Comparison of ENCODE assay signal across 8 cellular contexts in the genomic region with DNA sequence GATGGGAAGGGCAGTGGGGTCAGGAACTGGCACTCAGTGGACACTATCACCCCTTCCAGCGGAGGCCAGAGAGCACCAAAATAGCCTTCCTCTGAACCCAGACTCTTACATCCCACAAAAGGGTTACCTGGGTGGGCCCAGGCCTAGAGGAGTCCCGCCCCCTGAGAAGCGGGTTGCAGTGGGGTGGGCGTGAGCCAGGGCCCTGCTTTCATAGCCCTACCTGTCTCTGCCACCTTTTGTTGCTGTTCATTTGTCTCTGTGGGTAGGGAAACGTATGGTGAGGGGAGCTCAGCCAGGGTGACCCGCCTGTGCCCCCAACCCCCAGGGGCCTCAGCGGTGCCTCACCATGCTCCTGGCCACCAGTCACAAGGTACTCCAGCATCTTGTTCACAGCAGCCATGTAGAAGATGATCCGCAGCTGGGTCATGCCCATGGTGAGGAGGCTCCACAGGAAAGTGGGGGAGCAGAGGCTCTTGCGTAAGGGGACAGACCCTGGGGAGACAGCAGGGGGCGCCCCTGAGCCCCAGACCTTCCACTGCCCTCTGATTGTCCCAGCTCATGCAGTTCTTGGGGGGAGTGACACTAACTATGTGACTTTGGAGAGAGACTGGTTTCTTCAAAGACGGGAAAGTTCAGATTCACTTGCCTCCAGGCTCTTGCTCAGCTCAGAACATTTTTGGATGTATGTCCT. TPM values are rescaled to one million over a fixed set of nuclear protein-coding genes. Genes with fewer than 3 reads are reported as not detected.
A peak's percentile ranks its signal among the peaks of the same experiment; 100 is the strongest.
DNase-seq lines count a peak whose midpoint lies in the region; ATAC-seq and TF ChIP-seq lines count a peak whose summit lies in the region.

No MANE protein-coding gene starts in this region.

- H3K27me3 ChIP-seq in spleen (replicated peaks in 1 of 7), result no peaks in the 10 kb centered on the region

- H3K27ac ChIP-seq in spleen, result no peak overlapping the region

- no peak overlapping the region for H3K4me3 Mint-ChIP-seq in activated CD8-positive, alpha-beta T cell treated with anti-CD3 and anti-CD28 coated beads for 36 hours

- H3K9me3 ChIP-seq in spleen, result no peaks in the 10 kb centered on the region

- 82 to 90% (median 84%) methylated on average over 7 to 11 of the region's 11 CpGs for WGBS in spleen, 5 donors

- CTCF ChIA-PET in activated CD8-positive, alpha-beta T cell treated with anti-CD3 and anti-CD28 coated beads for 36 hours (lab: Charles Lee), result interaction anchor here (0.7 to 13.2 kb wide), 19 partner anchors 11 to 309 kb away, joined by 3 to 425 read pairs (median 13); partner anchors contain the start of genes RTN4RL2, SLC43A1, SLC43A3 and TIMM10

- H3K36me3 Mint-ChIP-seq in activated CD8-positive, alpha-beta T cell treated with anti-CD3 and anti-CD28 coated beads for 36 hours (ENCODE audit: low read depth), result peaks cover 69% of the 10 kb centered on the region

- H3K4me1 Mint-ChIP-seq in activated CD8-positive, alpha-beta T cell treated with anti-CD3 and anti-CD28 coated beads for 36 hours (ENCODE audit: low read depth), result peaks cover 13% of the 10 kb centered on the region

- H3K4me1 ChIP-seq in spleen, result peaks cover 0 to 16% (median 3%) of the 10 kb centered on the region in 6 donors

- POLR2A ChIA-PET in activated CD8-positive, alpha-beta T cell treated with anti-CD3 and anti-CD28 coated beads for 36 hours (lab: Charles Lee), result interaction anchor here (0.9 to 2.2 kb wide), 4 partner anchors 14 to 35 kb away, joined by 3 to 15 read pairs (median 4); partner anchors contain the start of gene SLC43A1

- no peaks in the 10 kb centered on the region for H3K27me3 Mint-ChIP-seq in activated CD8-positive, alpha-beta T cell treated with anti-CD3 and anti-CD28 coated beads for 36 hours

- H3K9me3 Mint-ChIP-seq in activated CD8-positive, alpha-beta T cell treated with anti-CD3 and anti-CD28 coated beads for 36 hours, result no peaks in the 10 kb centered on the region

- no peak for TF ChIP-seq POLR2A in spleen (IDR thresholded peaks at IDR 0.05)

- DNase-seq in GM03348 (ENCODE audit: low spot score), result peak; percentile 41
- peak; percentile 51 to 57 for DNase-seq in Kasumi-1 (lab: John Stamatoyannopoulos, UW)
- DNase-seq in activated CD8-positive, alpha-beta T cell treated with anti-CD3 and anti-CD28 coated beads for 36 hours, result peak; percentile 78
- peak; percentile 36 for DNase-seq in fibroblast of mammary gland (ENCODE audit: low read depth)
- DNase-seq in spleen, result peak; percentile 78
- no peak for DNase-seq in midbrain (lab: John Stamatoyannopoulos, UW)

- peak; percentile 85 for TF ChIP-seq CTCF in activated CD8-positive, alpha-beta T cell treated with anti-CD3 and anti-CD28 coated beads for 36 hours (IDR thresholded peaks at IDR 0.05)
- TF ChIP-seq CTCF in fibroblast of mammary gland (conservative IDR thresholded peaks at IDR 0.05; ENCODE audit: control insufficient read depth, insufficient read depth, low read depth, low read length) (peak; percentile 66), spleen (IDR thresholded peaks at IDR 0.05 in 8 of 11, conservative IDR thresholded peaks at IDR 0.05 in 3 of 11) (peak; percentile 7 to 71 (median 53))

- H3K27ac Mint-ChIP-seq in activated CD8-positive, alpha-beta T cell treated with anti-CD3 and anti-CD28 coated beads for 36 hours, result no peak overlapping the region

- H3K4me3 ChIP-seq in fibroblast of mammary gland (ENCODE audit: control insufficient read depth, low read depth, low read length), result no peak overlapping the region
- no peak overlapping the region for H3K4me3 ChIP-seq in spleen

- H3K36me3 ChIP-seq in spleen, result peaks cover 0 to 76% (median 10%) of the 10 kb centered on the region in 6 donors

- intact Hi-C loops in activated CD8-positive, alpha-beta T cell treated with anti-CD3 and anti-CD28 coated beads for 36 hours (cut with micrococcal nuclease), result loop anchor here (2.0 kb wide), 1 partner anchor 35 kb away; no protein-coding TSS in a partner anchor
- intact Hi-C loops in spleen (cut with DNase I; ENCODE audit: low total_unique reads), result loop anchor here (5.0 kb wide), 1 partner anchor 36 kb away; no protein-coding TSS in a partner anchor

- ATAC-seq in activated CD8-positive, alpha-beta T cell treated with anti-CD3 and anti-CD28 coated beads for 36 hours, result peak; percentile 78
- no peak for ATAC-seq in HG02763 (IDR thresholded peaks at IDR 0.05; ENCODE audit: unreplicated experiment)
- ATAC-seq in HG03565 (IDR thresholded peaks at IDR 0.05; ENCODE audit: unreplicated experiment), result no peak

RNA-seq across cellular contexts. Expression of gene SLC43A1, which starts 24.0 kb away (rescaled TPM):
- total RNA-seq in activated CD8-positive, alpha-beta T cell treated with anti-CD3 and anti-CD28 coated beads for 36 hours, result 10 to 100 TPM; 32.1 to 34.0 TPM
- total RNA-seq in spleen, result 10 to 100 TPM in 5 of 7 donors, 1 to 10 TPM in 2; 7.0 to 16.1 (median 13.0) TPM
- polyA plus RNA-seq in spleen, result 1 to 10 TPM; 6.2 to 8.4 (median 6.4) TPM

RNA-seq across cellular contexts. Expression of gene RTN4RL2, which starts 31.2 kb away (rescaled TPM):
- under 1 TPM; 0.23 to 0.27 TPM for total RNA-seq in activated CD8-positive, alpha-beta T cell treated with anti-CD3 and anti-CD28 coated beads for 36 hours
- 1 to 10 TPM in 1 of 7 donors, under 1 TPM in 6; 0.37 to 2.0 (median 0.49) TPM for total RNA-seq in spleen
- polyA plus RNA-seq in spleen, result under 1 TPM; 0.15 to 0.73 (median 0.29) TPM

RNA-seq across cellular contexts. Expression of gene TIMM10, which starts 39.0 kb away (rescaled TPM):
- total RNA-seq in activated CD8-positive, alpha-beta T cell treated with anti-CD3 and anti-CD28 coated beads for 36 hours, result 10 to 100 TPM; 75.2 to 84.2 TPM
- total RNA-seq in spleen, result 10 to 100 TPM; 28.1 to 58.7 (median 39.0) TPM
- 10 to 100 TPM; 38.7 to 57.4 (median 56.1) TPM for polyA plus RNA-seq in spleen

RNA-seq across cellular contexts. Expression of gene SMTNL1, which starts 45.9 kb away (rescaled TPM):
- not detected for total RNA-seq in activated CD8-positive, alpha-beta T cell treated with anti-CD3 and anti-CD28 coated beads for 36 hours
- not detected for total RNA-seq in spleen
- not detected for polyA plus RNA-seq in spleen
